ENCODE assay signal across 25 cellular contexts in the genomic region with DNA sequence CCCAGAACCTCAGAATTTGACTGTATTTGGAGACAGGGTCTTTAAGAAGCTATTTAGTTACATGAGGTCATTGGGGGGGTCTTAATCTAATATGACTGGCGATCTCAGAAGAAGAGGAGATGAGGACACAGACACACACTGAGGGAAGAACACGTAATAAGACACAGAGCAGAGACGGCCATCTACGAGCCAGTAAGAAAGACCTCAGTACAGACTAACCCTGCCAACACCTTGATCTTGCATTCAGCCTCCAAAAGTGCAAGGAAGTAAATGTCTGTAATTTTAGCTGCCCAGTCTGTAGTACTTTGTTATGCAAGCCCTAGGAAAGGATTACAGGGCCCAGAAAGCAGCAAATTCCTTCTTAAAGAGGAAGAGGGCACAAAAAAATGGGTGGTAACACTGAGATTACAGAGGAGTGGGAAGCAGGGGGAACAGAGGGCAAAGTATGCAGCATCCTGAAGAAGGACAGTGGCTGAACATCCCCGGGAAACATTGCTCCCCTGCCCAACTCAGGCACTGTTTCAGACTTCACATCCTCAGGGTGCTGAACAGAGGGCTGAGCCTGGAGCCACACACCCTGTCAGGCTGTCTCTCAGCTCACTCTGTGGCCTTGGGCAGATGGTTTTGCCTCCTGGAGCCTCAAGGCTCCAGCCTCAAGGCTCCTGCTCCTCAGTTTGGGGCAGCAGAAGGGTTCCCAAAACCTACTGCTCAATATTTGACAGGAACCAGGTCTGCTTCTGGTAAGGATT. TPM values are rescaled to one million over a fixed set of nuclear protein-coding genes. Genes with fewer than 3 reads are reported as not detected.
DNase-seq lines count a peak whose midpoint lies in the region; FAIRE-seq and TF ChIP-seq lines count a peak whose summit lies in the region.
"Had no signal": no experiment of that assay in that cellular context is flagged by ENCODE, and none has a peak within 500 bp of the region (broad histone marks: within the 10 kb centered on the region; RNA-seq: fewer than 3 reads in every experiment).

No MANE protein-coding gene starts in this region.

- peak overlapping the region; percentile 68 for H2AFZ ChIP-seq in H1 (ENCODE audit: low read length)
- H2AFZ ChIP-seq: parathyroid adenoma had no signal

- H3K4me2 ChIP-seq in H1 (ENCODE audit: insufficient read depth in 1 of 2, low read depth in 2 of 2, low read length in 2 of 2): no peak overlapping the region
- H3K4me2 ChIP-seq: SK-N-SH had no signal

- no peak overlapping the region for H3K4ac ChIP-seq in H1 (replicated peaks; ENCODE audit: insufficient read length, low read depth, low read length)

- peak overlapping the region; percentile 83 for H3K27ac Mint-ChIP-seq in activated CD4-positive, alpha-beta T cell treated with anti-CD3 and anti-CD28 coated beads, Interleukin-2, amount 10 ng/mL, durations not matched to agents 24 days and 14 days
- peak overlapping the region; percentile 42 to 89 (median 80) for H3K27ac Mint-ChIP-seq in CD8-positive, alpha-beta memory T cell
- no peak overlapping the region for H3K27ac Mint-ChIP-seq in activated CD4-positive, alpha-beta memory T cell treated with anti-CD3 and anti-CD28 coated beads, Interleukin-2, amount 10 ng/mL, durations not matched to agents 7 days and 5 days
- H3K27ac Mint-ChIP-seq in CD14-positive monocyte: peak overlapping the region in 1 of 7 donors; percentile 73
- H3K27ac Mint-ChIP-seq: endodermal cell, nephron had no signal

- POLR2A ChIA-PET in CD8-positive, alpha-beta memory T cell (lab: Charles Lee): no interaction called here
- POLR2A ChIA-PET in activated CD4-positive, alpha-beta memory T cell treated with anti-CD3 and anti-CD28 coated beads, Interleukin-2, amount 10 ng/mL, durations not matched to agents 7 days and 5 days (lab: Charles Lee): interaction anchor here (1.1 kb wide), 1 partner anchor 49 kb away, joined by 3 read pairs; no protein-coding TSS in a partner anchor
- POLR2A ChIA-PET in H1 (lab: Charles Lee; ENCODE audit: partially characterized antibody): interaction anchor here (1.7 kb wide), 1 partner anchor 8 kb away, joined by 3 read pairs; no protein-coding TSS in a partner anchor

- no peaks in the 10 kb centered on the region for H3K23me2 ChIP-seq in H1 (ENCODE audit: low read depth, low read length)

- no peaks in the 10 kb centered on the region for H3K79me2 ChIP-seq in H1 (ENCODE audit: control insufficient read depth in 1 of 2, insufficient read depth in 2 of 2, low read length in 2 of 2)
- H3K79me2 ChIP-seq: parathyroid adenoma had no signal

- H3K27me3 ChIP-seq in CD8-positive, alpha-beta memory T cell (ENCODE audit: insufficient read depth, low read length, poor library complexity, severe bottlenecking): no peaks in the 10 kb centered on the region
- H3K27me3 ChIP-seq in H1 (replicated peaks in 1 of 4; ENCODE audit: control insufficient read depth in 3 of 4, extremely low read depth in 1 of 4, insufficient read depth in 3 of 4, low read length in 3 of 4): no peaks in the 10 kb centered on the region; a peak in 1 of 7 replicates
- H3K27me3 ChIP-seq: sigmoid colon, testis had no signal

- no peaks in the 10 kb centered on the region for H3K27me3 Mint-ChIP-seq in activated CD4-positive, alpha-beta T cell treated with anti-CD3 and anti-CD28 coated beads, Interleukin-2, amount 10 ng/mL, durations not matched to agents 24 days and 14 days
- peaks cover 0 to 3% of the 10 kb centered on the region in 2 donors for H3K27me3 Mint-ChIP-seq in CD8-positive, alpha-beta memory T cell
- no peaks in the 10 kb centered on the region for H3K27me3 Mint-ChIP-seq in activated CD4-positive, alpha-beta memory T cell treated with anti-CD3 and anti-CD28 coated beads, Interleukin-2, amount 10 ng/mL, durations not matched to agents 7 days and 5 days
- H3K27me3 Mint-ChIP-seq in CD14-positive monocyte (ENCODE audit: low read depth in 3 of 3): peaks cover 6 to 12% (median 9%) of the 10 kb centered on the region in 3 donors

- intact Hi-C loops in activated CD4-positive, alpha-beta T cell treated with anti-CD3 and anti-CD28 coated beads, Interleukin-2, amount 10 ng/mL, durations not matched to agents 24 days and 14 days (cut with micrococcal nuclease): loop anchor here (1.0 to 10.0 kb wide), 3 partner anchors 9 to 851 kb away; a partner anchor contains a TSS
- intact Hi-C loops in CD14-positive monocyte (cut with micrococcal nuclease): no loop called here

- H3K9ac ChIP-seq in H1 (replicated peaks in 1 of 4; ENCODE audit: extremely low read depth in 1 of 4, low read depth in 3 of 4, low read length in 3 of 4): no peak overlapping the region
- H3K9ac ChIP-seq: parathyroid adenoma, SK-N-SH had no signal

- FAIRE-seq in H1 (lab: Jason Lieb, UNC): no peak

- H2AK5ac ChIP-seq in H1 (ENCODE audit: low read depth, low read length): no peak overlapping the region

- peaks cover 12% of the 10 kb centered on the region for H3K9me3 Mint-ChIP-seq in activated CD4-positive, alpha-beta T cell treated with anti-CD3 and anti-CD28 coated beads, Interleukin-2, amount 10 ng/mL, durations not matched to agents 24 days and 14 days
- H3K9me3 Mint-ChIP-seq in CD8-positive, alpha-beta memory T cell: peaks cover 4 to 9% (median 4%) of the 10 kb centered on the region in 5 donors
- H3K9me3 Mint-ChIP-seq in activated CD4-positive, alpha-beta memory T cell treated with anti-CD3 and anti-CD28 coated beads, Interleukin-2, amount 10 ng/mL, durations not matched to agents 7 days and 5 days: peaks cover 13% of the 10 kb centered on the region
- peaks cover 0 to 8% (median 2%) of the 10 kb centered on the region in 7 donors for H3K9me3 Mint-ChIP-seq in CD14-positive monocyte

- WGBS in H1 (ENCODE audit: extremely low coverage in 1 of 2, insufficient coverage in 1 of 2, insufficient read length in 1 of 2, insufficient replicate concordance in 2 of 2, low coverage in 1 of 2, low lambda C conversion rate in 2 of 2, missing lambda C conversion rate in 1 of 2), 2 experiments: 85% methylated on average over 5 of the region's 5 CpGs; no CpG with 5 or more reads in 1 of the 2 experiments

- H3K4me3 ChIP-seq in CD8-positive, alpha-beta memory T cell (ENCODE audit: low read length): peak overlapping the region; percentile 65
- H3K4me3 ChIP-seq in H1 (ENCODE audit: extremely low read depth in 1 of 4, insufficient read depth in 2 of 4, low read depth in 3 of 4, low read length in 4 of 4): no peak overlapping the region
- H3K4me3 ChIP-seq: sigmoid colon, testis had no signal

- DNase-seq in activated CD4-positive, alpha-beta T cell treated with anti-CD3 and anti-CD28 coated beads, Interleukin-2, amount 10 ng/mL, durations not matched to agents 24 days and 14 days: peak; percentile 71
- DNase-seq in activated CD4-positive, alpha-beta T cell treated with anti-CD3 and anti-CD28 coated beads, Interleukin-2, amount 50 U/mL, for 1 hour: no peak
- DNase-seq in CD8-positive, alpha-beta memory T cell: no peak
- no peak for DNase-seq in activated CD4-positive, alpha-beta memory T cell treated with anti-CD3 and anti-CD28 coated beads, Interleukin-2, amount 10 ng/mL, durations not matched to agents 7 days and 5 days
- DNase-seq in H1 (ENCODE audit: low read depth in 1 of 2, low spot score in 2 of 2) (peak in 1 of 2 experiments; percentile 30), CD14-positive monocyte (ENCODE audit: low spot score) (no peak), ureter (ENCODE audit: low spot score) (no peak), middle frontal gyrus (ENCODE audit: extremely low spot score, low spot score) (no peak)
- DNase-seq: activated gamma-delta T cell, endodermal cell, kidney glomerular epithelial cell, mammary epithelial cell, NCI-H1105 treated with DMSO at 0.1 percent for 48 hours, NCI-H2081 treated with DMSO at 0.1 percent for 48 hours, NCI-H510A, RPMI8226, sigmoid colon, SK-N-SH, testis had no signal

- no peak overlapping the region for H2BK12ac ChIP-seq in H1 (ENCODE audit: low read depth, low read length)

- H3K23ac ChIP-seq in H1 (ENCODE audit: insufficient read length): no peak overlapping the region

- TF ChIP-seq CTCF in H1 (IDR thresholded peaks at IDR 0.05; ENCODE audit: control extremely low read depth in 1 of 3, insufficient read depth in 1 of 3, low read depth in 1 of 3, low read length in 3 of 3) (no peak), CD14-positive monocyte (IDR thresholded peaks at IDR 0.05) (no peak)

- H4K91ac ChIP-seq in H1 (replicated peaks; ENCODE audit: insufficient read length, low read length): no peak overlapping the region

- no peak overlapping the region for H4K5ac ChIP-seq in H1 (ENCODE audit: insufficient read length, low read depth, low read length)

- CTCF ChIA-PET in CD8-positive, alpha-beta memory T cell (lab: Charles Lee): interaction anchor here (1.0 kb wide), 1 partner anchor 129 kb away, joined by 3 read pairs; no protein-coding TSS in a partner anchor
- CTCF ChIA-PET in activated CD4-positive, alpha-beta memory T cell treated with anti-CD3 and anti-CD28 coated beads, Interleukin-2, amount 10 ng/mL, durations not matched to agents 7 days and 5 days (lab: Charles Lee): no interaction called here
- CTCF ChIA-PET in H1 (lab: Charles Lee; ENCODE audit: partially characterized antibody): interaction anchor here (1.0 kb wide), 1 partner anchor 323 kb away, joined by 5 read pairs; no protein-coding TSS in a partner anchor

- no peak overlapping the region for H2BK15ac ChIP-seq in H1 (ENCODE audit: low read length)

- H3K14ac ChIP-seq in H1 (ENCODE audit: insufficient read length): no peak overlapping the region

- H3K9me3 ChIP-seq in CD8-positive, alpha-beta memory T cell (ENCODE audit: low read length): no peaks in the 10 kb centered on the region
- H3K9me3 ChIP-seq in H1 (ENCODE audit: insufficient read depth in 2 of 2, low read depth in 1 of 2, low read length in 1 of 2): no peaks in the 10 kb centered on the region
- H3K9me3 ChIP-seq: sigmoid colon, SK-N-SH, testis had no signal

- peaks cover 43% of the 10 kb centered on the region for H3K4me1 ChIP-seq in CD8-positive, alpha-beta memory T cell (ENCODE audit: insufficient read depth, low read length)
- no peaks in the 10 kb centered on the region for H3K4me1 ChIP-seq in H1 (replicated peaks in 1 of 4; ENCODE audit: control insufficient read depth in 3 of 4, insufficient read depth in 4 of 4, low read length in 3 of 4)
- H3K4me1 ChIP-seq: parathyroid adenoma, sigmoid colon, testis had no signal

- no peak for TF ChIP-seq RAD21 in H1 (IDR thresholded peaks at IDR 0.05 in 1 of 2, conservative IDR thresholded peaks at IDR 0.05 in 1 of 2; ENCODE audit: low read depth in 2 of 2, low read length in 2 of 2)

- no peak for TF ChIP-seq POLR2A in H1 (IDR thresholded peaks at IDR 0.05; ENCODE audit: control extremely low read depth in 1 of 2, low read depth in 2 of 2, low read length in 2 of 2)

- H3K4me3 Mint-ChIP-seq in activated CD4-positive, alpha-beta T cell treated with anti-CD3 and anti-CD28 coated beads, Interleukin-2, amount 10 ng/mL, durations not matched to agents 24 days and 14 days: peak overlapping the region; percentile 81
- peak overlapping the region; percentile 73 to 90 (median 82) for H3K4me3 Mint-ChIP-seq in CD8-positive, alpha-beta memory T cell
- peak overlapping the region; percentile 8 for H3K4me3 Mint-ChIP-seq in activated CD4-positive, alpha-beta memory T cell treated with anti-CD3 and anti-CD28 coated beads, Interleukin-2, amount 10 ng/mL, durations not matched to agents 7 days and 5 days
- no peak overlapping the region for H3K4me3 Mint-ChIP-seq in CD14-positive monocyte
- H3K4me3 Mint-ChIP-seq: endodermal cell, nephron had no signal

- TF ChIP-seq EP300 in H1 (IDR thresholded peaks at IDR 0.05; ENCODE audit: borderline replicate concordance in 1 of 2, low read depth in 2 of 2, low read length in 2 of 2): no peak

- H3K27ac ChIP-seq in CD8-positive, alpha-beta memory T cell (ENCODE audit: low read depth, low read length): no peak overlapping the region
- no peak overlapping the region for H3K27ac ChIP-seq in H1 (ENCODE audit: low read depth, low read length)
- H3K27ac ChIP-seq: parathyroid adenoma, sigmoid colon, testis had no signal

- peaks cover 54% of the 10 kb centered on the region for H3K4me1 Mint-ChIP-seq in activated CD4-positive, alpha-beta T cell treated with anti-CD3 and anti-CD28 coated beads, Interleukin-2, amount 10 ng/mL, durations not matched to agents 24 days and 14 days
- H3K4me1 Mint-ChIP-seq in CD8-positive, alpha-beta memory T cell: peaks cover 46 to 73% (median 71%) of the 10 kb centered on the region in 3 donors
- peaks cover 33% of the 10 kb centered on the region for H3K4me1 Mint-ChIP-seq in activated CD4-positive, alpha-beta memory T cell treated with anti-CD3 and anti-CD28 coated beads, Interleukin-2, amount 10 ng/mL, durations not matched to agents 7 days and 5 days
- peaks cover 46% of the 10 kb centered on the region for H3K4me1 Mint-ChIP-seq in CD14-positive monocyte
- H3K4me1 Mint-ChIP-seq: nephron had no signal

- no peaks in the 10 kb centered on the region for H4K20me1 ChIP-seq in H1 (replicated peaks in 1 of 2; ENCODE audit: control insufficient read depth in 1 of 2, insufficient read depth in 2 of 2, low read length in 2 of 2)

- H3K79me1 ChIP-seq in H1 (ENCODE audit: low read depth, low read length): no peaks in the 10 kb centered on the region

- no peak overlapping the region for H2BK20ac ChIP-seq in H1 (ENCODE audit: low read length)

- H4K8ac ChIP-seq in H1 (ENCODE audit: extremely low read depth, insufficient read depth, low read length): no peak overlapping the region; the same call in 1 of the 2 replicates

- H2BK120ac ChIP-seq in H1 (replicated peaks; ENCODE audit: low read depth, low read length): no peak overlapping the region

- no peaks in the 10 kb centered on the region for H3K36me3 ChIP-seq in CD8-positive, alpha-beta memory T cell (ENCODE audit: insufficient read depth, low read length)
- H3K36me3 ChIP-seq in H1 (ENCODE audit: control insufficient read depth in 2 of 4, insufficient read depth in 4 of 4, low read length in 3 of 4): no peaks in the 10 kb centered on the region
- H3K36me3 ChIP-seq: sigmoid colon had no signal

- no peak overlapping the region for H3K56ac ChIP-seq in H1 (replicated peaks; ENCODE audit: insufficient read length, low read depth, low read length)

- H3K36me3 Mint-ChIP-seq in activated CD4-positive, alpha-beta T cell treated with anti-CD3 and anti-CD28 coated beads, Interleukin-2, amount 10 ng/mL, durations not matched to agents 24 days and 14 days (ENCODE audit: low read depth): peaks cover 13% of the 10 kb centered on the region
- H3K36me3 Mint-ChIP-seq in CD8-positive, alpha-beta memory T cell: peaks cover 5 to 12% (median 8%) of the 10 kb centered on the region in 3 donors
- H3K36me3 Mint-ChIP-seq in activated CD4-positive, alpha-beta memory T cell treated with anti-CD3 and anti-CD28 coated beads, Interleukin-2, amount 10 ng/mL, durations not matched to agents 7 days and 5 days (ENCODE audit: low read depth): peaks cover 15% of the 10 kb centered on the region
- no peaks in the 10 kb centered on the region for H3K36me3 Mint-ChIP-seq in CD14-positive monocyte

- H3K18ac ChIP-seq in H1 (ENCODE audit: extremely low read depth, low read length): no peak overlapping the region

- no peak overlapping the region; the same call in 1 of the 2 replicates for H2BK5ac ChIP-seq in H1 (ENCODE audit: low read depth, low read length)

RNA-seq across cellular contexts. Expression of a gene that starts 27.9 kb away (rescaled TPM):
- 33.8 and 34.3 TPM in 2 replicates for total RNA-seq in activated CD4-positive, alpha-beta T cell treated with anti-CD3 and anti-CD28 coated beads, Interleukin-2, amount 10 ng/mL, durations not matched to agents 24 days and 14 days
- total RNA-seq in CD8-positive, alpha-beta memory T cell: 10 to 100 TPM in 1 of 2 experiments, 1 to 10 TPM in 1; 9.3 to 11.7 TPM
- 149 TPM for polyA plus RNA-seq in CD8-positive, alpha-beta memory T cell
- 100 to 1,000 TPM; 109 to 111 TPM for total RNA-seq in activated CD4-positive, alpha-beta memory T cell treated with anti-CD3 and anti-CD28 coated beads, Interleukin-2, amount 10 ng/mL, durations not matched to agents 7 days and 5 days
- not detected in 2 replicates for total RNA-seq in H1 (2021; fragmentation: NEBNext Ultra II Directional; extraction: Animal tissue kit (Norgen Biotek cat#: 25700))
- polyA plus RNA-seq in H1 (2011; rRNA removed) (0.03 and 0.08 TPM in 2 replicates), CD14-positive monocyte (under 1 TPM; 0.51 to 0.52 TPM)
- polyA plus RNA-seq in H1 (2011; cell fraction: cytosol; rRNA removed): not detected
- polyA plus RNA-seq in H1 (2011; cell fraction: nucleus; rRNA removed): not detected
- not detected in 4 replicates for polyA plus RNA-seq in H1 (2012, experiment 1 of 2)
- not detected for polyA plus RNA-seq in H1 (2012, experiment 2 of 2)
- not detected for polyA plus RNA-seq in H1 (2013, experiment 1 of 2)
- not detected for polyA plus RNA-seq in H1 (2013, experiment 2 of 2)
- not detected in 2 replicates for polyA minus RNA-seq in H1 (2011; rRNA and poly(A)+ RNA removed)
- polyA minus RNA-seq in H1 (2011; cell fraction: cytosol; rRNA and poly(A)+ RNA removed): not detected
- not detected for polyA minus RNA-seq in H1 (2011; cell fraction: nucleus; rRNA and poly(A)+ RNA removed)
- total RNA-seq in ureter: 0.99 TPM
- total RNA-seq: A673, endodermal cell, fibroblast of lung, glomerular endothelial cell, mammary epithelial cell had no signal
- polyA plus RNA-seq: BJ, fibroblast of lung, SK-N-SH had no signal

Comparison
In these comparisons a context has a peak if more than half of its experiments do, and no peak if none do; other contexts are left out.
1. H3K4me3 Mint-ChIP-seq: peak in activated CD4-positive, alpha-beta T cell treated with anti-CD3 and anti-CD28 coated beads, Interleukin-2, amount 10 ng/mL, durations not matched to agents 24 days and 14 days (single experiment), CD8-positive, alpha-beta memory T cell (7 of 7) and activated CD4-positive, alpha-beta memory T cell treated with anti-CD3 and anti-CD28 coated beads, Interleukin-2, amount 10 ng/mL, durations not matched to agents 7 days and 5 days (single experiment); none in CD14-positive monocyte (0 of 2).